ENCODE assay signal across 18 cellular contexts in the genomic region with DNA sequence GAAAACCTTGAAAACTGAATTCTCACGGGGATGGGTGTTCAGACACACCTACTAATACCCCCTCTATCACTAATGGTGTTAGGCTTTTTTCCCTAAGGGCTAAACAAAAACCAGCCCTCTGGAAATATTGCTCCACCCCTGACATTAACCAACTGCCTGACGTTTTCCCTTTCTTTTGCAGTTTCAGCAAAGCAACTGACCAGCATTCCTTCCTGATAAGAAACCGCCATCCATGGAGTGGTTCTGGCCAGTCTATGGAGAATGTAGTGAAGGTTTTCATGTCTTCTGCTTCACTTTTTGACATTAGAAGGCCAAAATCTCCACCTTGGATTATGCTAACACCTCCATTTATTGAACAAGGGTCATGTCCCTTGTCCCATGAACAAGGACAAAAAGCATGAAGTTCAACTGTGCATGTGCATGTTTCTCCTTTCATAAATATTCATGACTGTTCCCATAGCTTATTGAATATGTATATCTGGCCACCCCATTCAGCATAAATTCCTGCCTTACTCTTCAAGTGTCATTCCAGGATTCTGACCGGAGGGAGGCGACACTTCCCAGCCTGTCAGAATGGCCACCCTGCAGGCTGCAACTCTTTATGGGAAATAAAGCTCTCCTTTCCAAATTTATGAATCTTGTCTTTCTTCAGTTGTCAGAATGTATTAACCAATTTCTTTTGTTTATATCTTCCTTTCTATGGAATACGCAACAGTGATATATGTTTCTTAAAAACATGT.
"Had no signal": no experiment of that assay in that cellular context is flagged by ENCODE, and none has a peak within 500 bp of the region (broad histone marks: within the 10 kb centered on the region; RNA-seq: fewer than 3 reads in every experiment).

No MANE protein-coding gene starts in this region.

- H3K27ac Mint-ChIP-seq: activated naive CD8-positive, alpha-beta T cell treated with anti-CD3 and anti-CD28 coated beads, Interleukin-2, amount 50 U/mL, for 24 hours; nephron; stimulated activated naive B cell treated with anti-CD40 and anti-IgM and Interleukin-4, amounts not matched to agents 10 μg/mL and 1 μg/mL and 100 μg/mL, for 72 hours had no signal

- H3K9me3 Mint-ChIP-seq: activated naive CD8-positive, alpha-beta T cell treated with anti-CD3 and anti-CD28 coated beads, Interleukin-2, amount 50 U/mL, for 24 hours; stimulated activated naive B cell treated with anti-CD40 and anti-IgM and Interleukin-4, amounts not matched to agents 10 μg/mL and 1 μg/mL and 100 μg/mL, for 72 hours had no signal

- H3K9me3 ChIP-seq: colonic mucosa, esophagus squamous epithelium, heart left ventricle, right atrium auricular region, thyroid gland, uterus had no signal

- H3K27me3 Mint-ChIP-seq: activated naive CD8-positive, alpha-beta T cell treated with anti-CD3 and anti-CD28 coated beads, Interleukin-2, amount 50 U/mL, for 24 hours had no signal

- H3K27ac ChIP-seq: colonic mucosa, esophagus squamous epithelium, heart left ventricle, right atrium auricular region, thyroid gland, uterus had no signal

- H3K4me3 Mint-ChIP-seq: activated naive CD8-positive, alpha-beta T cell treated with anti-CD3 and anti-CD28 coated beads, Interleukin-2, amount 50 U/mL, for 24 hours; nephron; stimulated activated naive B cell treated with anti-CD40 and anti-IgM and Interleukin-4, amounts not matched to agents 10 μg/mL and 1 μg/mL and 100 μg/mL, for 72 hours had no signal

- H3K36me3 Mint-ChIP-seq: stimulated activated naive B cell treated with anti-CD40 and anti-IgM and Interleukin-4, amounts not matched to agents 10 μg/mL and 1 μg/mL and 100 μg/mL, for 72 hours had no signal

- H3K4me1 ChIP-seq: colonic mucosa, esophagus squamous epithelium, heart left ventricle, right atrium auricular region, thyroid gland, uterus had no signal

- DNase-seq: activated CD4-positive, alpha-beta T cell treated with anti-CD3 and anti-CD28 coated beads, Interleukin-2, amount 50 U/mL, for 1 hour; activated CD8-positive, alpha-beta memory T cell treated with anti-CD3 and anti-CD28 coated beads for 24 hours; activated naive CD4-positive, alpha-beta T cell; activated naive CD8-positive, alpha-beta T cell treated with anti-CD3 and anti-CD28 coated beads, Interleukin-2, amount 50 U/mL, for 24 hours; central memory CD4-positive, alpha-beta T cell; colonic mucosa; esophagus squamous epithelium; heart left ventricle; nucleus accumbens; stimulated activated CD4-positive, alpha-beta T cell treated with anti-CD3 and anti-CD28 coated beads, Interleukin-15, amount 100 ng/mL, for 24 hours; stimulated activated CD4-positive, alpha-beta T cell treated with anti-CD3 and anti-CD28 coated beads, Interleukin-4, amount 100 ng/mL, for 1 hour; stimulated activated naive B cell treated with anti-CD40 and anti-IgM and Interleukin-4, amounts not matched to agents 10 μg/mL and 1 μg/mL and 100 μg/mL, for 72 hours; thyroid gland; uterus had no signal

- H3K36me3 ChIP-seq: colonic mucosa, esophagus squamous epithelium, heart left ventricle, right atrium auricular region, thyroid gland, uterus had no signal

- FAIRE-seq: frontal cortex had no signal

- H3K27me3 ChIP-seq: colonic mucosa, esophagus squamous epithelium, right atrium auricular region, thyroid gland, uterus had no signal

- H3K4me1 Mint-ChIP-seq: activated naive CD8-positive, alpha-beta T cell treated with anti-CD3 and anti-CD28 coated beads, Interleukin-2, amount 50 U/mL, for 24 hours; nephron; stimulated activated naive B cell treated with anti-CD40 and anti-IgM and Interleukin-4, amounts not matched to agents 10 μg/mL and 1 μg/mL and 100 μg/mL, for 72 hours had no signal

- ATAC-seq: activated CD4-positive, CD25-positive, alpha-beta regulatory T cell treated with anti-CD3 and anti-CD28 coated beads, Interleukin-2, amount 50 U/mL, for 24 hours; activated naive CD8-positive, alpha-beta T cell treated with anti-CD3 and anti-CD28 coated beads, Interleukin-2, amount 50 U/mL, for 24 hours; heart left ventricle; stimulated activated naive B cell treated with anti-CD40 and anti-IgM and Interleukin-4, amounts not matched to agents 10 μg/mL and 1 μg/mL and 100 μg/mL, for 72 hours had no signal

- H3K4me3 ChIP-seq: colonic mucosa, esophagus squamous epithelium, heart left ventricle, right atrium auricular region, thyroid gland, uterus had no signal
